1 cellular context compared by ENCODE assay signal in genomic region chr2:37156071-37156856, GRCh38.
TF ChIP-seq lines count a peak whose summit lies in the region.

No MANE protein-coding gene starts in this region.

TF ChIP-seq in K562, 482 proteins besides CTCF, POLR2A, EP300 and RAD21 (continued from another document):
- no peak for TF ChIP-seq SP2 (IDR thresholded peaks at IDR 0.05; ENCODE audit: extremely low read depth, low read depth, low read length, poor library complexity, severe bottlenecking)
- TF ChIP-seq, protein P1, sequence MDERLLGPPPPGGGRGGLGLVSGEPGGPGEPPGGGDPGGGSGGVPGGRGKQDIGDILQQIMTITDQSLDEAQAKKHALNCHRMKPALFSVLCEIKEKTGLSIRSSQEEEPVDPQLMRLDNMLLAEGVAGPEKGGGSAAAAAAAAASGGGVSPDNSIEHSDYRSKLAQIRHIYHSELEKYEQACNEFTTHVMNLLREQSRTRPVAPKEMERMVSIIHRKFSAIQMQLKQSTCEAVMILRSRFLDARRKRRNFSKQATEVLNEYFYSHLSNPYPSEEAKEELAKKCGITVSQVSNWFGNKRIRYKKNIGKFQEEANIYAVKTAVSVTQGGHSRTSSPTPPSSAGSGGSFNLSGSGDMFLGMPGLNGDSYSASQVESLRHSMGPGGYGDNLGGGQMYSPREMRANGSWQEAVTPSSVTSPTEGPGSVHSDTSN (CRISPR knock-in tag; IDR thresholded peaks at IDR 0.05; ENCODE audit: low read depth), result no peak
- TF ChIP-seq, protein P1 (tag; conservative IDR thresholded peaks at IDR 0.05; ENCODE audit: low read depth), result peak; percentile 49
- no peak for TF ChIP-seq FOXA1 (IDR thresholded peaks at IDR 0.05; ENCODE audit: borderline replicate concordance)
- peak; percentile 50; the same call in 1 of the 2 replicates for TF ChIP-seq CTBP1 (IDR thresholded peaks at IDR 0.05; ENCODE audit: borderline replicate concordance)
- TF ChIP-seq TGIF2 (CRISPR knock-in tag; IDR thresholded peaks at IDR 0.05), result 0 out of 2 replicates have a peak, but pooled peaks have one; percentile 38
- TF ChIP-seq ELF1 (tag; IDR thresholded peaks at IDR 0.05), result no peak
- TF ChIP-seq RBBP5 (IDR thresholded peaks at IDR 0.05; ENCODE audit: borderline replicate concordance, insufficient read depth, low read length, poor library complexity, severe bottlenecking), result peak; percentile 82
- 0 out of 2 replicates have a peak, but pooled peaks have one; percentile 24 for TF ChIP-seq PKNOX1 (IDR thresholded peaks at IDR 0.05)
- no peak for TF ChIP-seq MECOM (CRISPR knock-in tag; IDR thresholded peaks at IDR 0.05)
- 0 out of 2 replicates have a peak, but pooled peaks have one; percentile 17 for TF ChIP-seq HIVEP1 (CRISPR knock-in tag; IDR thresholded peaks at IDR 0.05)
- no peak for TF ChIP-seq ZNF282 (CRISPR knock-in tag; IDR thresholded peaks at IDR 0.05)
- TF ChIP-seq ZFPM2 (CRISPR knock-in tag; IDR thresholded peaks at IDR 0.05), result no peak
- peak; percentile 79 for TF ChIP-seq ZFX (CRISPR knock-in tag; IDR thresholded peaks at IDR 0.05)
- TF ChIP-seq ZNF766 (CRISPR knock-in tag; conservative IDR thresholded peaks at IDR 0.05), result 0 out of 2 replicates have a peak, but pooled peaks have one; percentile 43
- TF ChIP-seq, protein P2, sequence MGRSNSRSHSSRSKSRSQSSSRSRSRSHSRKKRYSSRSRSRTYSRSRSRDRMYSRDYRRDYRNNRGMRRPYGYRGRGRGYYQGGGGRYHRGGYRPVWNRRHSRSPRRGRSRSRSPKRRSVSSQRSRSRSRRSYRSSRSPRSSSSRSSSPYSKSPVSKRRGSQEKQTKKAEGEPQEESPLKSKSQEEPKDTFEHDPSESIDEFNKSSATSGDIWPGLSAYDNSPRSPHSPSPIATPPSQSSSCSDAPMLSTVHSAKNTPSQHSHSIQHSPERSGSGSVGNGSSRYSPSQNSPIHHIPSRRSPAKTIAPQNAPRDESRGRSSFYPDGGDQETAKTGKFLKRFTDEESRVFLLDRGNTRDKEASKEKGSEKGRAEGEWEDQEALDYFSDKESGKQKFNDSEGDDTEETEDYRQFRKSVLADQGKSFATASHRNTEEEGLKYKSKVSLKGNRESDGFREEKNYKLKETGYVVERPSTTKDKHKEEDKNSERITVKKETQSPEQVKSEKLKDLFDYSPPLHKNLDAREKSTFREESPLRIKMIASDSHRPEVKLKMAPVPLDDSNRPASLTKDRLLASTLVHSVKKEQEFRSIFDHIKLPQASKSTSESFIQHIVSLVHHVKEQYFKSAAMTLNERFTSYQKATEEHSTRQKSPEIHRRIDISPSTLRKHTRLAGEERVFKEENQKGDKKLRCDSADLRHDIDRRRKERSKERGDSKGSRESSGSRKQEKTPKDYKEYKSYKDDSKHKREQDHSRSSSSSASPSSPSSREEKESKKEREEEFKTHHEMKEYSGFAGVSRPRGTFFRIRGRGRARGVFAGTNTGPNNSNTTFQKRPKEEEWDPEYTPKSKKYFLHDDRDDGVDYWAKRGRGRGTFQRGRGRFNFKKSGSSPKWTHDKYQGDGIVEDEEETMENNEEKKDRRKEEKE (IDR thresholded peaks at IDR 0.05; ENCODE audit: borderline replicate concordance in 1 of 2, control insufficient read depth in 1 of 2, low read depth in 2 of 2, low read length in 1 of 2), result no peak
- TF ChIP-seq PPARD (CRISPR knock-in tag; IDR thresholded peaks at IDR 0.05), result no peak
- no peak for TF ChIP-seq GTF2F1 (IDR thresholded peaks at IDR 0.05; ENCODE audit: low read depth, low read length)
- TF ChIP-seq MLX (CRISPR knock-in tag; conservative IDR thresholded peaks at IDR 0.05), result no peak
- no peak for TF ChIP-seq NONO (IDR thresholded peaks at IDR 0.05; ENCODE audit: low read depth in 2 of 2, low read length in 1 of 2)
- TF ChIP-seq CBX5 (IDR thresholded peaks at IDR 0.05; ENCODE audit: borderline replicate concordance, low read depth), result no peak
- TF ChIP-seq BRF2 (IDR thresholded peaks at IDR 0.05; ENCODE audit: borderline replicate concordance, insufficient read depth, insufficient read length), result no peak
- no peak for TF ChIP-seq GTF2A2 (tag; IDR thresholded peaks at IDR 0.05)
- no peak for TF ChIP-seq PTRF (tag; IDR thresholded peaks at IDR 0.05)
- TF ChIP-seq HNRNPH1 (optimal IDR thresholded peaks at IDR 0.05; ENCODE audit: low read depth, low read length), result no peak
- no peak for TF ChIP-seq ZFP36 (IDR thresholded peaks at IDR 0.05; ENCODE audit: low read depth, low read length, partially characterized antibody)
- TF ChIP-seq, protein P3, sequence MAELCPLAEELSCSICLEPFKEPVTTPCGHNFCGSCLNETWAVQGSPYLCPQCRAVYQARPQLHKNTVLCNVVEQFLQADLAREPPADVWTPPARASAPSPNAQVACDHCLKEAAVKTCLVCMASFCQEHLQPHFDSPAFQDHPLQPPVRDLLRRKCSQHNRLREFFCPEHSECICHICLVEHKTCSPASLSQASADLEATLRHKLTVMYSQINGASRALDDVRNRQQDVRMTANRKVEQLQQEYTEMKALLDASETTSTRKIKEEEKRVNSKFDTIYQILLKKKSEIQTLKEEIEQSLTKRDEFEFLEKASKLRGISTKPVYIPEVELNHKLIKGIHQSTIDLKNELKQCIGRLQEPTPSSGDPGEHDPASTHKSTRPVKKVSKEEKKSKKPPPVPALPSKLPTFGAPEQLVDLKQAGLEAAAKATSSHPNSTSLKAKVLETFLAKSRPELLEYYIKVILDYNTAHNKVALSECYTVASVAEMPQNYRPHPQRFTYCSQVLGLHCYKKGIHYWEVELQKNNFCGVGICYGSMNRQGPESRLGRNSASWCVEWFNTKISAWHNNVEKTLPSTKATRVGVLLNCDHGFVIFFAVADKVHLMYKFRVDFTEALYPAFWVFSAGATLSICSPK (IDR thresholded peaks at IDR 0.05; ENCODE audit: borderline replicate concordance), result no peak
- no peak for TF ChIP-seq CCAR2 (IDR thresholded peaks at IDR 0.05; ENCODE audit: low read depth, low read length)
- TF ChIP-seq MAFF (IDR thresholded peaks at IDR 0.05; ENCODE audit: low read length), result no peak
- TF ChIP-seq, protein P4, sequence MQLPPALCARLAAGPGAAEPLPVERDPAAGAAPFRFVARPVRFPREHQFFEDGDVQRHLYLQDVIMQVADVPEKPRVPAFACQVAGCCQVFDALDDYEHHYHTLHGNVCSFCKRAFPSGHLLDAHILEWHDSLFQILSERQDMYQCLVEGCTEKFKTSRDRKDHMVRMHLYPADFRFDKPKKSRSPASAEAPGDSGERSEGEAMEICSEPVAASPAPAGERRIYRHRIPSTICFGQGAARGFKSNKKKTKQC (CRISPR knock-in tag; IDR thresholded peaks at IDR 0.05), result no peak
- no peak for TF ChIP-seq L3MBTL2 (IDR thresholded peaks at IDR 0.05)
- no peak for TF ChIP-seq NCOR1 (IDR thresholded peaks at IDR 0.05)
- TF ChIP-seq TCF15 (CRISPR knock-in tag; IDR thresholded peaks at IDR 0.05), result no peak
- TF ChIP-seq TFAM (CRISPR knock-in tag; conservative IDR thresholded peaks at IDR 0.05), result no peak
- TF ChIP-seq ZNF586 (CRISPR knock-in tag; conservative IDR thresholded peaks at IDR 0.05), result no peak
- no peak for TF ChIP-seq ZFP1 (CRISPR knock-in tag; IDR thresholded peaks at IDR 0.05)
- TF ChIP-seq SLC30A9 (CRISPR knock-in tag; IDR thresholded peaks at IDR 0.05), result no peak
